In the genomic region with DNA sequence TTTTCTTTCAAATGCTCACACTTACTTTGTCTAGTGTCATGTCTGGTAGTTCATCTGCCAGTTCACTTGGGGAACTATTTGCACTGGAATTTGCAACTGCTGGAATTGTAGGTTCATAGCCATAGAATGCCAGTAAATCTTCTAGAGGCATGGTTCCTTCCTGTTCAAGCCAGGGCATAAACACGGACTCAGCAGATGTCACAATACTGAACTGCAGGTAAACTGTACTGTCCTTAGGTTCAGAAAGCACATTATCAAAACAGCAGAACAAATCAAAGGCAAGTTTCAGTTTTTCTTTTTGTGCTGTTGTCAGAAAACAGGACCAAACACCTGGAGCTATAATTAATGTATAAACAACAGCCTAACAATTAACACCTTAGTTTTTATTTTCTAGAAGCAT, we compare ENCODE assay signal across 25 cellular contexts.
"Had no signal": no experiment of that assay in that cellular context is flagged by ENCODE, and none has a peak within 500 bp of the region (broad histone marks: within the 10 kb centered on the region; RNA-seq: fewer than 3 reads in every experiment).

No MANE protein-coding gene starts in this region.

- H3K79me2 ChIP-seq: parathyroid adenoma had no signal

- H3K9ac ChIP-seq: neural progenitor cell, parathyroid adenoma had no signal

- FAIRE-seq: colon, islet of Langerhans had no signal

- H3K9me3 ChIP-seq: gastrocnemius medialis, prostate gland, right atrium auricular region, sigmoid colon, testis, tibial artery had no signal

- DNase-seq: dorsolateral prefrontal cortex; effector CD4-positive, alpha-beta T cell; endodermal cell; gastrocnemius medialis; head of caudate nucleus; left cardiac atrium; mesenchymal stem cell; naive thymus-derived CD4-positive, alpha-beta T cell; sigmoid colon; stimulated activated CD4-positive, alpha-beta T cell treated with anti-CD3 and anti-CD28 coated beads, Interleukin-2, amount 100 ng/mL, for 24 hours; stimulated activated CD4-positive, alpha-beta T cell treated with anti-CD3 and anti-CD28 coated beads, Interleukin-4, amount 100 ng/mL, for 4 hours; stimulated activated naive CD8-positive, alpha-beta T cell treated with anti-CD3 and anti-CD28 coated beads, Interleukin-15, Interleukin-2, amounts not matched to agents 100 U/mL and 50 U/mL, for 24 hours; substantia nigra; testis; tibial artery had no signal

- H2AFZ ChIP-seq: hepatocyte, neural progenitor cell, parathyroid adenoma had no signal

- H3K27me3 ChIP-seq: dorsolateral prefrontal cortex, gastrocnemius medialis, hepatocyte, neural progenitor cell, right atrium auricular region, sigmoid colon, testis, tibial artery had no signal

- H3K27ac ChIP-seq: dorsolateral prefrontal cortex, epithelial cell of prostate, gastrocnemius medialis, hepatocyte, neural progenitor cell, parathyroid adenoma, prostate gland, right atrium auricular region, sigmoid colon, testis, tibial artery had no signal

- H3K4me3 ChIP-seq: dorsolateral prefrontal cortex, gastrocnemius medialis, hepatocyte, neural progenitor cell, prostate gland, right atrium auricular region, sigmoid colon, testis, tibial artery had no signal

- ATAC-seq: esophagus mucosa; gastrocnemius medialis; left cardiac atrium; naive thymus-derived CD4-positive, alpha-beta T cell; stimulated activated memory B cell treated with anti-CD40 and anti-IgM and Interleukin-4, amounts not matched to agents 10 μg/mL and 1 μg/mL and 100 μg/mL, for 72 hours; stimulated activated naive CD8-positive, alpha-beta T cell treated with anti-CD3 and anti-CD28 coated beads, Interleukin-15, Interleukin-2, amounts not matched to agents 100 U/mL and 50 U/mL, for 24 hours had no signal

- H3K4me1 ChIP-seq: neural progenitor cell, parathyroid adenoma, prostate gland, sigmoid colon, testis, tibial artery had no signal

- H3K4me2 ChIP-seq: hepatocyte, neural progenitor cell had no signal
